8 cellular contexts compared by ENCODE assay signal in genomic region chr2:152861349-152861942, GRCh38.
DNase-seq lines count a peak whose midpoint lies in the region; ATAC-seq and TF ChIP-seq lines count a peak whose summit lies in the region.

No MANE protein-coding gene starts in this region.

- peak; percentile 69 for ATAC-seq in HG03175 (IDR thresholded peaks at IDR 0.05; ENCODE audit: unreplicated experiment)
- no peak for ATAC-seq in GM18873 (IDR thresholded peaks at IDR 0.05; ENCODE audit: low FRiP score, unreplicated experiment)
- no peak for ATAC-seq in GM21390 (IDR thresholded peaks at IDR 0.05; ENCODE audit: unreplicated experiment)
- ATAC-seq in CD8-positive, alpha-beta T cell = no peak

- TF ChIP-seq RAD21 in SK-N-SH (IDR thresholded peaks at IDR 0.05; ENCODE audit: low read length) = peak; percentile 38

- no peak overlapping the region for H3K9ac ChIP-seq in SK-N-SH

- CTCF ChIA-PET in activated CD4-positive, alpha-beta memory T cell treated with anti-CD3 and anti-CD28 coated beads for 36 hours (lab: Charles Lee) = interaction anchor here (0.7 to 1.8 kb wide), 7 partner anchors 11 to 658 kb away, joined by 3 to 7 read pairs (median 4); partner anchors contain the start of gene RPRM
- CTCF ChIA-PET in activated CD4-positive, alpha-beta memory T cell treated with anti-CD3 and anti-CD28 coated beads, Interleukin-2, amount 10 ng/mL, durations not matched to agents 7 days and 5 days (lab: Charles Lee) = interaction anchor here (0.9 to 2.6 kb wide), 7 partner anchors 12 to 741 kb away, joined by 3 to 19 read pairs (median 4); no protein-coding TSS in a partner anchor
- CTCF ChIA-PET in SK-N-SH (lab: Yijun Ruan, JAX) = interaction anchor here (0.6 to 1.6 kb wide), 25 partner anchors 9 to 686 kb away, joined by 3 to 7 read pairs (median 3); partner anchors contain the start of gene STAM2
- CTCF ChIA-PET in CD8-positive, alpha-beta T cell (lab: Charles Lee) = no interaction called here

- no peaks in the 10 kb centered on the region for H3K36me3 Mint-ChIP-seq in activated CD4-positive, alpha-beta memory T cell treated with anti-CD3 and anti-CD28 coated beads for 36 hours
- H3K36me3 Mint-ChIP-seq in activated CD4-positive, alpha-beta memory T cell treated with anti-CD3 and anti-CD28 coated beads, Interleukin-2, amount 10 ng/mL, durations not matched to agents 7 days and 5 days (ENCODE audit: low read depth) = peaks cover 3% of the 10 kb centered on the region
- no peaks in the 10 kb centered on the region for H3K36me3 Mint-ChIP-seq in CD8-positive, alpha-beta T cell

- no peaks in the 10 kb centered on the region for H3F3A ChIP-seq in SK-N-SH (replicated peaks; ENCODE audit: insufficient read depth)

- peak; percentile 74 for TF ChIP-seq CTCF in SK-N-SH (IDR thresholded peaks at IDR 0.05)
- no peak for TF ChIP-seq CTCF in CD8-positive, alpha-beta T cell (IDR thresholded peaks at IDR 0.05)

- H3K4me3 ChIP-seq in SK-N-SH (ENCODE audit: low read depth in 2 of 2, low read length in 1 of 2) = no peak overlapping the region
- no peak overlapping the region for H3K4me3 ChIP-seq in CD8-positive, alpha-beta T cell (ENCODE audit: low read depth, low read length)

- H3K9me2 ChIP-seq in SK-N-SH = no peaks in the 10 kb centered on the region

- peaks cover 1% of the 10 kb centered on the region for H3K27me3 Mint-ChIP-seq in activated CD4-positive, alpha-beta memory T cell treated with anti-CD3 and anti-CD28 coated beads for 36 hours
- no peaks in the 10 kb centered on the region for H3K27me3 Mint-ChIP-seq in activated CD4-positive, alpha-beta memory T cell treated with anti-CD3 and anti-CD28 coated beads, Interleukin-2, amount 10 ng/mL, durations not matched to agents 7 days and 5 days
- H3K27me3 Mint-ChIP-seq in CD8-positive, alpha-beta T cell (ENCODE audit: low read depth) = peaks cover 14% of the 10 kb centered on the region

- H3K27ac Mint-ChIP-seq in activated CD4-positive, alpha-beta memory T cell treated with anti-CD3 and anti-CD28 coated beads for 36 hours = no peak overlapping the region
- no peak overlapping the region for H3K27ac Mint-ChIP-seq in activated CD4-positive, alpha-beta memory T cell treated with anti-CD3 and anti-CD28 coated beads, Interleukin-2, amount 10 ng/mL, durations not matched to agents 7 days and 5 days
- no peak overlapping the region for H3K27ac Mint-ChIP-seq in CD8-positive, alpha-beta T cell

- H2AFZ ChIP-seq in SK-N-SH (ENCODE audit: low read depth) = no peak overlapping the region

- H3K27ac ChIP-seq in SK-N-SH (ENCODE audit: low read depth in 2 of 2, low read length in 1 of 2) = no peak overlapping the region
- H3K27ac ChIP-seq in CD8-positive, alpha-beta T cell (ENCODE audit: low read depth, low read length) = no peak overlapping the region

- 25% methylated on average over 6 of the region's 6 CpGs for WGBS in SK-N-SH (ENCODE audit: low lambda C conversion rate)

- H3K4me1 ChIP-seq in SK-N-SH (ENCODE audit: control insufficient read depth in 1 of 2, insufficient read depth in 2 of 2, low read depth in 1 of 2, low read length in 1 of 2) = no peaks in the 10 kb centered on the region
- no peaks in the 10 kb centered on the region for H3K4me1 ChIP-seq in CD8-positive, alpha-beta T cell (ENCODE audit: insufficient read depth, low read length)

- H3K9me3 ChIP-seq in SK-N-SH = no peaks in the 10 kb centered on the region
- H3K9me3 ChIP-seq in CD8-positive, alpha-beta T cell (ENCODE audit: low read length) = no peaks in the 10 kb centered on the region

- TF ChIP-seq EP300 in SK-N-SH (IDR thresholded peaks at IDR 0.05; ENCODE audit: borderline replicate concordance in 1 of 2, low read depth in 1 of 2, low read length in 1 of 2) = no peak

- no peaks in the 10 kb centered on the region for H3K36me3 ChIP-seq in SK-N-SH (replicated peaks in 1 of 2; ENCODE audit: control insufficient read depth in 1 of 2, insufficient read depth in 2 of 2, low read length in 1 of 2)
- H3K36me3 ChIP-seq in CD8-positive, alpha-beta T cell (ENCODE audit: insufficient read depth, low read length) = no peaks in the 10 kb centered on the region

- intact Hi-C loops in activated CD4-positive, alpha-beta memory T cell treated with anti-CD3 and anti-CD28 coated beads for 36 hours (cut with micrococcal nuclease) = no loop called here
- intact Hi-C loops in CD8-positive, alpha-beta T cell (cut with DNase I, micrococcal nuclease) = no loop called here

- H3K4me2 ChIP-seq in SK-N-SH = no peak overlapping the region; the same call in 1 of the 2 replicates

- H4K20me1 ChIP-seq in SK-N-SH (ENCODE audit: insufficient read depth) = no peaks in the 10 kb centered on the region

- DNase-seq in activated CD4-positive, alpha-beta memory T cell treated with anti-CD3 and anti-CD28 coated beads for 36 hours = peak; percentile 15
- DNase-seq in activated CD4-positive, alpha-beta memory T cell treated with anti-CD3 and anti-CD28 coated beads, Interleukin-2, amount 10 ng/mL, durations not matched to agents 7 days and 5 days = no peak
- DNase-seq in SK-N-SH (peak; percentile 32), iPS DF 19.7 (ENCODE audit: low read depth, low spot score) (peak; percentile 23)
- DNase-seq in CD8-positive, alpha-beta T cell = no peak

- no peak overlapping the region for H3K4me3 Mint-ChIP-seq in activated CD4-positive, alpha-beta memory T cell treated with anti-CD3 and anti-CD28 coated beads for 36 hours
- no peak overlapping the region for H3K4me3 Mint-ChIP-seq in activated CD4-positive, alpha-beta memory T cell treated with anti-CD3 and anti-CD28 coated beads, Interleukin-2, amount 10 ng/mL, durations not matched to agents 7 days and 5 days
- no peak overlapping the region for H3K4me3 Mint-ChIP-seq in CD8-positive, alpha-beta T cell

- POLR2A ChIA-PET in activated CD4-positive, alpha-beta memory T cell treated with anti-CD3 and anti-CD28 coated beads for 36 hours (lab: Charles Lee) = no interaction called here
- POLR2A ChIA-PET in activated CD4-positive, alpha-beta memory T cell treated with anti-CD3 and anti-CD28 coated beads, Interleukin-2, amount 10 ng/mL, durations not matched to agents 7 days and 5 days (lab: Charles Lee) = no interaction called here
- POLR2A ChIA-PET in SK-N-SH (lab: Yijun Ruan, JAX) = no interaction called here
- POLR2A ChIA-PET in CD8-positive, alpha-beta T cell (lab: Charles Lee) = no interaction called here

- peaks cover 35% of the 10 kb centered on the region for H3K9me3 Mint-ChIP-seq in activated CD4-positive, alpha-beta memory T cell treated with anti-CD3 and anti-CD28 coated beads for 36 hours
- peaks cover 35% of the 10 kb centered on the region for H3K9me3 Mint-ChIP-seq in activated CD4-positive, alpha-beta memory T cell treated with anti-CD3 and anti-CD28 coated beads, Interleukin-2, amount 10 ng/mL, durations not matched to agents 7 days and 5 days
- H3K9me3 Mint-ChIP-seq in CD8-positive, alpha-beta T cell = peaks cover 29% of the 10 kb centered on the region

- no peaks in the 10 kb centered on the region for H3K4me1 Mint-ChIP-seq in activated CD4-positive, alpha-beta memory T cell treated with anti-CD3 and anti-CD28 coated beads for 36 hours (ENCODE audit: low read depth)
- H3K4me1 Mint-ChIP-seq in activated CD4-positive, alpha-beta memory T cell treated with anti-CD3 and anti-CD28 coated beads, Interleukin-2, amount 10 ng/mL, durations not matched to agents 7 days and 5 days = no peaks in the 10 kb centered on the region
- H3K4me1 Mint-ChIP-seq in CD8-positive, alpha-beta T cell (ENCODE audit: low read depth) = no peaks in the 10 kb centered on the region

- no peaks in the 10 kb centered on the region for H3K27me3 ChIP-seq in SK-N-SH (ENCODE audit: insufficient read depth)
- H3K27me3 ChIP-seq in CD8-positive, alpha-beta T cell (ENCODE audit: insufficient read depth, low read length) = no peaks in the 10 kb centered on the region

- H3K79me2 ChIP-seq in SK-N-SH (ENCODE audit: insufficient read depth) = no peaks in the 10 kb centered on the region

TF ChIP-seq in SK-N-SH, 30 proteins besides CTCF, POLR2A, EP300 and RAD21:
- no peak for TF ChIP-seq GABPA (IDR thresholded peaks at IDR 0.05; ENCODE audit: low read depth)
- no peak for TF ChIP-seq RFX5 (IDR thresholded peaks at IDR 0.05; ENCODE audit: low read length)
- peak; percentile 36 for TF ChIP-seq SMC3 (IDR thresholded peaks at IDR 0.05; ENCODE audit: low read depth, low read length)
- TF ChIP-seq, protein P1, sequence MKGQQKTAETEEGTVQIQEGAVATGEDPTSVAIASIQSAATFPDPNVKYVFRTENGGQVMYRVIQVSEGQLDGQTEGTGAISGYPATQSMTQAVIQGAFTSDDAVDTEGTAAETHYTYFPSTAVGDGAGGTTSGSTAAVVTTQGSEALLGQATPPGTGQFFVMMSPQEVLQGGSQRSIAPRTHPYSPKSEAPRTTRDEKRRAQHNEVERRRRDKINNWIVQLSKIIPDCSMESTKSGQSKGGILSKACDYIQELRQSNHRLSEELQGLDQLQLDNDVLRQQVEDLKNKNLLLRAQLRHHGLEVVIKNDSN (IDR thresholded peaks at IDR 0.05; ENCODE audit: borderline replicate concordance, low read depth) = no peak
- TF ChIP-seq FOXJ3 (CRISPR knock-in tag; IDR thresholded peaks at IDR 0.05) = no peak
- no peak for TF ChIP-seq MEF2A (IDR thresholded peaks at IDR 0.05; ENCODE audit: borderline replicate concordance, low read depth)

Comparison
In these comparisons a context has a peak if more than half of its experiments do, and no peak if none do; other contexts are left out.
1. DNase-seq: peak in activated CD4-positive, alpha-beta memory T cell treated with anti-CD3 and anti-CD28 coated beads for 36 hours (single experiment), SK-N-SH (single experiment) and iPS DF 19.7 (single experiment); none in activated CD4-positive, alpha-beta memory T cell treated with anti-CD3 and anti-CD28 coated beads, Interleukin-2, amount 10 ng/mL, durations not matched to agents 7 days and 5 days (single experiment) and CD8-positive, alpha-beta T cell (0 of 7).